ENCODE assay signal across 8 cellular contexts in the genomic region with DNA sequence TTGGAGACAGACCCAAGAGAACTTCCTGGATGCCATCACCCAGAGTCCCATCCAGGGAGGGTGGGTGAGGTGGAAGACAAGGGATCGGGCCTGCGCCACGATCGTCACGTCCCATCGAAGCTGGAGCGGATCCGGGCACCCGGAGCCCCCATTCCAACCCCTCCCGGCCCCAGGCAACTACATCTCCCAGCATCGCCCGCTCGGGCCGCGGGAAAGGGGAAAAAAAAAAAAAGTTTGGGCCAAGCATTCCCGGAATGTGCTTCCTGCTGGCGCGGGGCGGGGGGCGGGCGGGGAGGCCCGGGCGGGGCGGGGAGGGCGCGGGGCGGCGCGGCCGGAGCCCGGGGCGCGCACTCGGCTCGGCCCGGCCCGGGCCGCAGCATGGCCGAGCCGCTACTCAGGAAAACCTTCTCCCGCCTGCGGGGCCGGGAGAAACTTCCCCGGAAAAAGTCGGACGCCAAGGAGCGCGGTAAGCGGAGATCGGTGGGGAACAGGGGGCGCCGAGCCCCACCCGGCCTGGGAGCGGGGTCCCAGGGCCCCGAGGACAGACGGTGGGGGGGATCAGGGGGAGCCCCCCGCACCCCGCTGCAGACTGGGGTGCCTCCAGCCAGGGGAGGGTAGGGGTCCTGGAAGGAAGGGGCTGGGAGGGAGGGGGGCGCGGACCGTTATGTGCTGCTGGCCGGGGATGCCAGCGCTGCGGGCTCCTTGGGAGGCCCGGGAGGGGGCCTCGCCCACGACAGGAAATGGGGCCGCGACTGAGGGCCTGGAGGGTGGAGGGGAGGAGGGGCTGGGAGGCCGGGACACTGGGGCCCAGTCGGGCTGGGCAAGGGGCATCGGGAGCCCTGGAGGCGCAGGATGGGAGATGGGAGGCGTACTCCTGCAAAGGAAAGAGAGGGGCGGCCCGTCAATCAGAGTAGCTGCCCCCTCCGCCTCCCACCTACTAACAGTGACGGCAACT. TPM values are rescaled to one million over a fixed set of nuclear protein-coding genes. Genes with fewer than 3 reads are reported as not detected.
DNase-seq lines count a peak whose midpoint lies in the region; ATAC-seq and TF ChIP-seq lines count a peak whose summit lies in the region.

TSS of gene SYDE1 (plus strand) at position 346 of the 955 bp plus-strand sequence. CDS start at position 379, 33 bp downstream.

- no peak within 1 kb of the TSS for H3K27ac ChIP-seq in BLaER1 treated with 17β-estradiol and CSF1 and Interleukin-3, amounts not matched to agents 10 nM and 100 nM
- no peak within 1 kb of the TSS for H3K27ac ChIP-seq in PC-3 (ENCODE audit: low read length)
- H3K27ac ChIP-seq in liver (ENCODE audit: low read depth in 1 of 2, low read length in 2 of 2) = peak within 1 kb of the TSS; percentile 57 to 65

- no peak for TF ChIP-seq RAD21 in liver (IDR thresholded peaks at IDR 0.05)

- peaks cover 53% of the 10 kb centered on the region for H3K27me3 Mint-ChIP-seq in dendritic cell treated with granulocyte-macrophage colony-stimulating factor and Interleukin-4, amounts not matched to agents 40 ng/mL and 50 ng/mL, for 4 days

- no peak within 1 kb of the TSS for H3K4me3 ChIP-seq in BLaER1 treated with 17β-estradiol and CSF1 and Interleukin-3, amounts not matched to agents 10 nM and 100 nM
- H3K4me3 ChIP-seq in PC-3 (ENCODE audit: low read length) (peak within 1 kb of the TSS; percentile 73), liver (ENCODE audit: low read depth in 1 of 3, low read length in 3 of 3) (peak within 1 kb of the TSS in 2 of 3 donors; percentile 27 to 62)

- H2AFZ ChIP-seq in PC-3 (ENCODE audit: low read length) = peak within 1 kb of the TSS; percentile 96

- peaks cover 19% of the 10 kb centered on the region for H3K9me3 Mint-ChIP-seq in dendritic cell treated with granulocyte-macrophage colony-stimulating factor and Interleukin-4, amounts not matched to agents 40 ng/mL and 50 ng/mL, for 4 days

- peaks cover 13% of the 10 kb centered on the region for H3K4me1 Mint-ChIP-seq in dendritic cell treated with granulocyte-macrophage colony-stimulating factor and Interleukin-4, amounts not matched to agents 40 ng/mL and 50 ng/mL, for 4 days (ENCODE audit: low read depth)

- H3F3A ChIP-seq in PC-3 (ENCODE audit: low read length, unreplicated experiment) = no peaks in the 10 kb centered on the region

- H3K9ac ChIP-seq in BLaER1 treated with 17β-estradiol and CSF1 and Interleukin-3, amounts not matched to agents 10 nM and 100 nM = 0 out of 22 replicates have a peak within 1 kb of the TSS, but pooled peaks of 1 of the 11 experiments have one; percentile 9
- H3K9ac ChIP-seq in PC-3 (ENCODE audit: low read length) (peak within 1 kb of the TSS; percentile 64), liver (ENCODE audit: low read depth in 1 of 2, low read length in 2 of 2) (no peak within 1 kb of the TSS)

- no peaks in the 10 kb centered on the region for H3K27me3 ChIP-seq in BLaER1 treated with 17β-estradiol and CSF1 and Interleukin-3, amounts not matched to agents 10 nM and 100 nM
- no peaks in the 10 kb centered on the region for H3K27me3 ChIP-seq in PC-3 (ENCODE audit: low read length)
- H3K27me3 ChIP-seq in liver (ENCODE audit: control insufficient read depth in 4 of 4, insufficient read depth in 4 of 4, low read length in 3 of 4) = no peaks in the 10 kb centered on the region

- POLR2A ChIA-PET in PC-3 (lab: Charles Lee; ENCODE audit: unreplicated experiment) = no interaction called here

- 6% methylated on average over 78 of the region's 78 CpGs for WGBS in liver

- intact Hi-C loops in PC-3 (cut with micrococcal nuclease) = no loop called here
- intact Hi-C loops in dendritic cell treated with granulocyte-macrophage colony-stimulating factor and Interleukin-4, amounts not matched to agents 40 ng/mL and 50 ng/mL, for 4 days (cut with micrococcal nuclease) = no loop called here

- H3K4me1 ChIP-seq in BLaER1 treated with 17β-estradiol and CSF1 and Interleukin-3, amounts not matched to agents 10 nM and 100 nM = peaks cover 0 to 11% (median 9%) of the 10 kb centered on the region in 10 experiments; a peak in 16 of 20 replicates
- peaks cover 5% of the 10 kb centered on the region for H3K4me1 ChIP-seq in PC-3 (ENCODE audit: insufficient read depth, low read length)
- peaks cover 0 to 9% (median 0%) of the 10 kb centered on the region in 4 donors for H3K4me1 ChIP-seq in liver (ENCODE audit: control insufficient read depth in 4 of 4, insufficient read depth in 4 of 4, low read length in 3 of 4)

- DNase-seq in PC-3 (peak; percentile 44), DMS79 (lab: John Stamatoyannopoulos, UW) (no peak), NCI-H2029 (lab: John Stamatoyannopoulos, UW) (no peak)
- peak; percentile 30 for DNase-seq in stimulated activated CD8-positive, alpha-beta memory T cell treated with anti-CD3 and anti-CD28 coated beads, Interleukin-4, amount 100 ng/mL, for 24 hours (ENCODE audit: low read depth)

- H3K9me2 ChIP-seq in PC-3 (replicated peaks; ENCODE audit: low read length) = no peaks in the 10 kb centered on the region

- peak within 1 kb of the TSS; percentile 43 for H3K4me3 Mint-ChIP-seq in dendritic cell treated with granulocyte-macrophage colony-stimulating factor and Interleukin-4, amounts not matched to agents 40 ng/mL and 50 ng/mL, for 4 days

- no TSS peak for BruUV-seq in PC-3 (replicated peaks; lab: Mats Ljungman, UMichigan)

- H4K20me1 ChIP-seq in BLaER1 treated with 17β-estradiol and CSF1 and Interleukin-3, amounts not matched to agents 10 nM and 100 nM = peaks cover 0 to 16% (median 0%) of the 10 kb centered on the region in 11 experiments; a peak in 1 of 22 replicates
- no peaks in the 10 kb centered on the region for H4K20me1 ChIP-seq in PC-3 (ENCODE audit: low read length)

- CTCF ChIA-PET in PC-3 (lab: Charles Lee) = no interaction called here

- peak; percentile 70 for ATAC-seq in PC-3
- no peak for ATAC-seq in HG03196 (IDR thresholded peaks at IDR 0.05; ENCODE audit: unreplicated experiment)

- H3K4me2 ChIP-seq in BLaER1 treated with 17β-estradiol and CSF1 and Interleukin-3, amounts not matched to agents 10 nM and 100 nM = peak within 1 kb of the TSS in 10 of 11 experiments; percentile 15 to 60 (median 34); a peak in 12 of 22 replicates
- peak within 1 kb of the TSS; percentile 95 for H3K4me2 ChIP-seq in PC-3 (ENCODE audit: low read length)

- no peak within 1 kb of the TSS for H3K27ac Mint-ChIP-seq in dendritic cell treated with granulocyte-macrophage colony-stimulating factor and Interleukin-4, amounts not matched to agents 40 ng/mL and 50 ng/mL, for 4 days

- no peak for TF ChIP-seq CTCF in PC-3 (conservative IDR thresholded peaks at IDR 0.05; ENCODE audit: low read depth, low read length)
- TF ChIP-seq CTCF in liver (IDR thresholded peaks at IDR 0.05; ENCODE audit: low read depth, low read length, missing input control) = no peak

- H3K9me3 ChIP-seq in BLaER1 treated with 17β-estradiol and CSF1 and Interleukin-3, amounts not matched to agents 10 nM and 100 nM (replicated peaks in 1 of 11) = peaks cover 13 to 26% (median 24%) of the 10 kb centered on the region in 11 experiments
- 0 out of 2 replicates have a peak, but pooled peaks cover 6% of the 10 kb centered on the region for H3K9me3 ChIP-seq in PC-3 (ENCODE audit: low read length)
- H3K9me3 ChIP-seq in liver (ENCODE audit: control insufficient read depth in 4 of 4, low read length in 3 of 4) = peaks cover 2 to 6% (median 3%) of the 10 kb centered on the region in 4 donors

- H3K79me2 ChIP-seq in PC-3 (ENCODE audit: low read length) = no peaks in the 10 kb centered on the region

- H3K36me3 ChIP-seq in BLaER1 treated with 17β-estradiol and CSF1 and Interleukin-3, amounts not matched to agents 10 nM and 100 nM = no peaks in the 10 kb centered on the region
- H3K36me3 ChIP-seq in PC-3 (ENCODE audit: low read depth, low read length) (no peaks in the 10 kb centered on the region; the same call in 1 of the 2 replicates), liver (ENCODE audit: control insufficient read depth in 4 of 4, insufficient read depth in 3 of 4, low read depth in 1 of 4, low read length in 3 of 4) (peaks cover 0 to 2% (median under 1%) of the 10 kb centered on the region in 4 donors)

- H3K36me3 Mint-ChIP-seq in dendritic cell treated with granulocyte-macrophage colony-stimulating factor and Interleukin-4, amounts not matched to agents 40 ng/mL and 50 ng/mL, for 4 days (ENCODE audit: low read depth) = no peaks in the 10 kb centered on the region

TF ChIP-seq in liver, 16 proteins besides CTCF, POLR2A, EP300 and RAD21:
- TF ChIP-seq ZBTB33 (IDR thresholded peaks at IDR 0.05) = no peak
- TF ChIP-seq, protein P1, sequence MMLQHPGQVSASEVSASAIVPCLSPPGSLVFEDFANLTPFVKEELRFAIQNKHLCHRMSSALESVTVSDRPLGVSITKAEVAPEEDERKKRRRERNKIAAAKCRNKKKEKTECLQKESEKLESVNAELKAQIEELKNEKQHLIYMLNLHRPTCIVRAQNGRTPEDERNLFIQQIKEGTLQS (IDR thresholded peaks at IDR 0.05) = no peak
- no peak for TF ChIP-seq HNF4A (conservative IDR thresholded peaks at IDR 0.05)
- TF ChIP-seq NR2F2 (IDR thresholded peaks at IDR 0.05) = no peak
- no peak for TF ChIP-seq SP1 (IDR thresholded peaks at IDR 0.05)
- no peak for TF ChIP-seq RXRA (IDR thresholded peaks at IDR 0.05)

RNA-seq across cellular contexts. Expression of gene SYDE1, which starts in this region (rescaled TPM):
- total RNA-seq in PC-3 (2014; rRNA removed) (13.8 and 20.3 TPM in 2 replicates), liver (1 to 10 TPM; 3.5 to 4.0 TPM)
- 1 to 10 TPM in 1 of 2 donors, under 1 TPM in 1; 0.72 to 4.2 TPM for polyA plus RNA-seq in liver

Comparison
In these comparisons a context has a peak if more than half of its experiments do, and no peak if none do; other contexts are left out.
1. H3K27ac ChIP-seq: peak in liver (2 of 2); none in BLaER1 treated with 17β-estradiol and CSF1 and Interleukin-3, amounts not matched to agents 10 nM and 100 nM (0 of 11) and PC-3 (single experiment).
2. H3K4me3 ChIP-seq: peak in PC-3 (single experiment) and liver (2 of 3); none in BLaER1 treated with 17β-estradiol and CSF1 and Interleukin-3, amounts not matched to agents 10 nM and 100 nM (0 of 10).
3. DNase-seq: peak in PC-3 (single experiment) and stimulated activated CD8-positive, alpha-beta memory T cell treated with anti-CD3 and anti-CD28 coated beads, Interleukin-4, amount 100 ng/mL, for 24 hours (single experiment); none in DMS79 (single experiment) and NCI-H2029 (single experiment).